Comparison of ENCODE assay signal across 1 cellular context in the genomic region with DNA sequence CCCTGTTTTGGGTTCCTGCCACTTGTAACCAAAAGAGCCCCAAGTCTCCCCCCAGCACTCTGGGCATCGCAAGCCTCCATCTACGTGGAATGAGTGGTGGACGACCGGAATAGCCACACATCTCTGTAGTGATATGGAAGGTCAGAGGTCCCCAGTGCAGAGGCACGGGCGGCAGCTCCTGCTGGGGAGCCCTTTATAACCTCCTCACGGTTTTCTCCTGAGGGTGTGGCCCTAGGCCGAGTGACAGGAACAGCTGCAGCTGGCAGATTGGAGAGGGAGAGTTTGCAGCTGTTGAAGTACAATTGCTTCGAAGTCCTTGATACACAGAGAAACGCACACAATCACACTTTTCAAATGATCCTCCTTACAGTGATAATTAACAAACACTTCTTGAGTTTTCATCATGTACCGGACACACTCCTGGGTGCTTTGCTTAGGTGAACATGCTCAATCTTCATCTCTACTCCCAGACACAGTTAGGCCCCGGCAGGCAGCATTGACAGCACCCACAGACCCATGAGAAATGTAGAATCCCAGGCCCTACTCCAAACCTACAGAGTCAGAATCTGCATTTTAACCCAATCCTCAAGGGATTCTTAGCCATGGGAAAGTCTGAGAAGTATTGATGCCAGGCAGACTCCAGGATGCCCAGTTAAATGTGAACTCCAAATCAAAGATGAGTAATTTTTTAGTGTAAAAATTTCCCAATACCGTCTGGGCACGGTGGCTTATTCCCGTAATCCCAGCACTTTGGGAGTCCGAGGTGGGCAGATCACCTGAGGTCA.
TF ChIP-seq lines count a peak whose summit lies in the region.

No MANE protein-coding gene starts in this region.

TF ChIP-seq in K562, 482 proteins besides CTCF, POLR2A, EP300 and RAD21 (continued from another document and continues in another):
- TF ChIP-seq RNF2 (IDR thresholded peaks at IDR 0.05) (0 out of 2 replicates have a peak, but pooled peaks have one; percentile 48), NR3C1 (CRISPR knock-in tag; IDR thresholded peaks at IDR 0.05) (no peak), CREM (IDR thresholded peaks at IDR 0.05; ENCODE audit: low read depth) (peak; percentile 23; the same call in 1 of the 2 replicates), SOX6 (IDR thresholded peaks at IDR 0.05) (peak; percentile 87), ATF7 (IDR thresholded peaks at IDR 0.05) (no peak), SMAD4 (CRISPR knock-in tag; conservative IDR thresholded peaks at IDR 0.05) (peak; percentile 58; the same call in 1 of the 2 replicates), MXI1 (IDR thresholded peaks at IDR 0.05; ENCODE audit: low read depth, low read length) (peak; percentile 22; the same call in 1 of the 2 replicates), CBFA2T3 (IDR thresholded peaks at IDR 0.05) (peak; percentile 94), NRF1 (conservative IDR thresholded peaks at IDR 0.05 in 1 of 2, IDR thresholded peaks at IDR 0.05 in 1 of 2) (peak in 1 of 2 experiments; percentile 19; a peak in 1 of 4 replicates), SIN3A (IDR thresholded peaks at IDR 0.05; ENCODE audit: borderline replicate concordance in 2 of 2, control insufficient read depth in 1 of 2, low read depth in 2 of 2, low read length in 2 of 2) (peak; percentile 81 to 95; a peak in 3 of 4 replicates), TRIM24 (IDR thresholded peaks at IDR 0.05) (peak; percentile 53 to 56; a peak in 2 of 4 replicates), ZBTB26 (CRISPR knock-in tag; IDR thresholded peaks at IDR 0.05) (no peak), E2F6 (IDR thresholded peaks at IDR 0.05; ENCODE audit: borderline replicate concordance in 1 of 2, extremely low read depth in 1 of 2, insufficient read depth in 1 of 2, insufficient read length in 1 of 2, low read depth in 1 of 2, low read length in 1 of 2, poor library complexity in 1 of 2, severe bottlenecking in 1 of 2) (peak in 1 of 2 experiments; percentile 50), ZNF318 (IDR thresholded peaks at IDR 0.05; ENCODE audit: borderline replicate concordance in 1 of 2, low read depth in 1 of 2) (peak in 1 of 2 experiments; percentile 86; a peak in 2 of 4 replicates), SMAD1 (IDR thresholded peaks at IDR 0.05; ENCODE audit: low read depth, low read length, partially characterized antibody) (no peak), NBN (IDR thresholded peaks at IDR 0.05; ENCODE audit: low read depth) (no peak), SMARCA4 (IDR thresholded peaks at IDR 0.05) (peak; percentile 73), POLR2AphosphoS5 (IDR thresholded peaks at IDR 0.05; ENCODE audit: control insufficient read depth, insufficient read depth, low read depth, low read length) (peak; percentile 90), ZBTB5 (IDR thresholded peaks at IDR 0.05) (no peak), NFIX (CRISPR knock-in tag; IDR thresholded peaks at IDR 0.05; ENCODE audit: low read depth) (no peak), ZNF408 (CRISPR knock-in tag; IDR thresholded peaks at IDR 0.05; ENCODE audit: low read depth) (no peak), HOXB6 (CRISPR knock-in tag; IDR thresholded peaks at IDR 0.05; ENCODE audit: borderline replicate concordance) (no peak), ZNF644 (tag; IDR thresholded peaks at IDR 0.05; ENCODE audit: low read depth) (0 out of 2 replicates have a peak, but pooled peaks have one; percentile 27), NFIC (IDR thresholded peaks at IDR 0.05) (peak; percentile 71), ZFP36 (IDR thresholded peaks at IDR 0.05; ENCODE audit: low read depth, low read length, partially characterized antibody) (peak; percentile 16), TEAD4 (IDR thresholded peaks at IDR 0.05; ENCODE audit: low read length) (peak; percentile 89), TEAD4 (CRISPR knock-in tag; IDR thresholded peaks at IDR 0.05; ENCODE audit: borderline replicate concordance) (no peak), FOXA1 (IDR thresholded peaks at IDR 0.05; ENCODE audit: borderline replicate concordance) (no peak), MTA1 (IDR thresholded peaks at IDR 0.05; ENCODE audit: borderline replicate concordance) (peak; percentile 50; the same call in 1 of the 2 replicates)
- TF ChIP-seq, protein P1, sequence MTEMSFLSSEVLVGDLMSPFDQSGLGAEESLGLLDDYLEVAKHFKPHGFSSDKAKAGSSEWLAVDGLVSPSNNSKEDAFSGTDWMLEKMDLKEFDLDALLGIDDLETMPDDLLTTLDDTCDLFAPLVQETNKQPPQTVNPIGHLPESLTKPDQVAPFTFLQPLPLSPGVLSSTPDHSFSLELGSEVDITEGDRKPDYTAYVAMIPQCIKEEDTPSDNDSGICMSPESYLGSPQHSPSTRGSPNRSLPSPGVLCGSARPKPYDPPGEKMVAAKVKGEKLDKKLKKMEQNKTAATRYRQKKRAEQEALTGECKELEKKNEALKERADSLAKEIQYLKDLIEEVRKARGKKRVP (CRISPR knock-in tag; IDR thresholded peaks at IDR 0.05) = no peak
- TF ChIP-seq, protein P2, sequence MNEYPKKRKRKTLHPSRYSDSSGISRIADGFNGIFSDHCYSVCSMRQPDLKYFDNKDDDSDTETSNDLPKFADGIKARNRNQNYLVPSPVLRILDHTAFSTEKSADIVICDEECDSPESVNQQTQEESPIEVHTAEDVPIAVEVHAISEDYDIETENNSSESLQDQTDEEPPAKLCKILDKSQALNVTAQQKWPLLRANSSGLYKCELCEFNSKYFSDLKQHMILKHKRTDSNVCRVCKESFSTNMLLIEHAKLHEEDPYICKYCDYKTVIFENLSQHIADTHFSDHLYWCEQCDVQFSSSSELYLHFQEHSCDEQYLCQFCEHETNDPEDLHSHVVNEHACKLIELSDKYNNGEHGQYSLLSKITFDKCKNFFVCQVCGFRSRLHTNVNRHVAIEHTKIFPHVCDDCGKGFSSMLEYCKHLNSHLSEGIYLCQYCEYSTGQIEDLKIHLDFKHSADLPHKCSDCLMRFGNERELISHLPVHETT (CRISPR knock-in tag; conservative IDR thresholded peaks at IDR 0.05 in 1 of 2, IDR thresholded peaks at IDR 0.05 in 1 of 2) = peak in 1 of 2 experiments; percentile 59; a peak in 1 of 4 replicates
- TF ChIP-seq, protein P3, sequence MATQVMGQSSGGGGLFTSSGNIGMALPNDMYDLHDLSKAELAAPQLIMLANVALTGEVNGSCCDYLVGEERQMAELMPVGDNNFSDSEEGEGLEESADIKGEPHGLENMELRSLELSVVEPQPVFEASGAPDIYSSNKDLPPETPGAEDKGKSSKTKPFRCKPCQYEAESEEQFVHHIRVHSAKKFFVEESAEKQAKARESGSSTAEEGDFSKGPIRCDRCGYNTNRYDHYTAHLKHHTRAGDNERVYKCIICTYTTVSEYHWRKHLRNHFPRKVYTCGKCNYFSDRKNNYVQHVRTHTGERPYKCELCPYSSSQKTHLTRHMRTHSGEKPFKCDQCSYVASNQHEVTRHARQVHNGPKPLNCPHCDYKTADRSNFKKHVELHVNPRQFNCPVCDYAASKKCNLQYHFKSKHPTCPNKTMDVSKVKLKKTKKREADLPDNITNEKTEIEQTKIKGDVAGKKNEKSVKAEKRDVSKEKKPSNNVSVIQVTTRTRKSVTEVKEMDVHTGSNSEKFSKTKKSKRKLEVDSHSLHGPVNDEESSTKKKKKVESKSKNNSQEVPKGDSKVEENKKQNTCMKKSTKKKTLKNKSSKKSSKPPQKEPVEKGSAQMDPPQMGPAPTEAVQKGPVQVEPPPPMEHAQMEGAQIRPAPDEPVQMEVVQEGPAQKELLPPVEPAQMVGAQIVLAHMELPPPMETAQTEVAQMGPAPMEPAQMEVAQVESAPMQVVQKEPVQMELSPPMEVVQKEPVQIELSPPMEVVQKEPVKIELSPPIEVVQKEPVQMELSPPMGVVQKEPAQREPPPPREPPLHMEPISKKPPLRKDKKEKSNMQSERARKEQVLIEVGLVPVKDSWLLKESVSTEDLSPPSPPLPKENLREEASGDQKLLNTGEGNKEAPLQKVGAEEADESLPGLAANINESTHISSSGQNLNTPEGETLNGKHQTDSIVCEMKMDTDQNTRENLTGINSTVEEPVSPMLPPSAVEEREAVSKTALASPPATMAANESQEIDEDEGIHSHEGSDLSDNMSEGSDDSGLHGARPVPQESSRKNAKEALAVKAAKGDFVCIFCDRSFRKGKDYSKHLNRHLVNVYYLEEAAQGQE (CRISPR knock-in tag; IDR thresholded peaks at IDR 0.05; ENCODE audit: low read depth) = no peak
- TF ChIP-seq, protein P4, sequence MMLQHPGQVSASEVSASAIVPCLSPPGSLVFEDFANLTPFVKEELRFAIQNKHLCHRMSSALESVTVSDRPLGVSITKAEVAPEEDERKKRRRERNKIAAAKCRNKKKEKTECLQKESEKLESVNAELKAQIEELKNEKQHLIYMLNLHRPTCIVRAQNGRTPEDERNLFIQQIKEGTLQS (IDR thresholded peaks at IDR 0.05) = no peak
- TF ChIP-seq, protein P4 (CRISPR knock-in tag; conservative IDR thresholded peaks at IDR 0.05) = no peak
